ENCODE assay signal across 9 cellular contexts in the genomic region with DNA sequence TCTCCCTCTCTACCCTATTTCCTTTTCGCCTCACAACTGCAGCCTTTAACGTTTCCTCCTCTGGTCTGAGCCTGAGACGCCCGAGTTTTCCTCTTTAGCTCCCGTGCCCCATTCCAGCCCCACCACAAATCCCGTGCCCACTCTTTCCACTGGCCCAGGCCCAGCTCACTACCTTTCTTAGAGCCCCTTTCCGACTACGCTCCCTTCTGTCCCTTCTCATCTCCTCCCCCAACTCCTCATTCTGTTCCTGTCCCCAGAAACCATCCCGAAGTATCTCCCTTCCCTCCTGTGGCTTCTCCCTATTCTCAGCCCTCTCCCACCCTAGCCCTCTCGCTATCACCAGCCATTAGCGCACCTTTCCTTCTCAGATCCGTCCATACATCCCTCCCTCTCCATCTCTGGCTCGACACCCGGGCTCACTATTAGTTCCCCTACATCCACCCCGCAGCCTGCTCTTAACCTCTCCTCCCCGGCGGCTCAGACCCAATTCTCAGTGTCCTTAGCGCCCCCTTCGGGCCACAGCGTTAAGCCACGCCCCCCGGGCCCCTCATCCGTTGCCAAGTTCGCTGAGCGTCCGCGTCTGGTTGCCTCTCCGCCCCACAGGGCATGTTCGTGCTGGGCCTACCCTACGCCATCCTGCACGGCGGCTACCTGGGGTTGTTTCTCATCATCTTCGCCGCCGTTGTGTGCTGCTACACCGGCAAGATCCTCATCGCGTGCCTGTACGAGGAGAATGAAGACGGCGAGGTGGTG. TPM values are rescaled to one million over a fixed set of nuclear protein-coding genes. Genes with fewer than 3 reads are reported as not detected.
DNase-seq lines count a peak whose midpoint lies in the region; TF ChIP-seq lines count a peak whose summit lies in the region.
"Had no signal": no experiment of that assay in that cellular context is flagged by ENCODE, and none has a peak within 500 bp of the region (broad histone marks: within the 10 kb centered on the region; RNA-seq: fewer than 3 reads in every experiment).

No MANE protein-coding gene starts in this region.

- no peak for TF ChIP-seq POLR2A in spleen (IDR thresholded peaks at IDR 0.05)

- H3K36me3 Mint-ChIP-seq in brain: peaks cover 14% of the 10 kb centered on the region
- H3K36me3 Mint-ChIP-seq in osteocyte (ENCODE audit: unreplicated experiment): peaks cover 3% of the 10 kb centered on the region

- peaks cover 13 to 96% (median 82%) of the 10 kb centered on the region in 6 donors for H3K4me1 ChIP-seq in spleen

- H3K27me3 Mint-ChIP-seq in brain (peaks cover 97% of the 10 kb centered on the region), osteocyte (ENCODE audit: unreplicated experiment) (peaks cover 89% of the 10 kb centered on the region)

- H3K4me3 Mint-ChIP-seq in brain (peak overlapping the region; percentile 76 to 90 (median 86)), osteocyte (ENCODE audit: unreplicated experiment) (no peak overlapping the region)

- H3K27ac ChIP-seq in spleen: no peak overlapping the region
- H3K27ac ChIP-seq: neutrophil had no signal

- TF ChIP-seq CTCF in GM12873 (IDR thresholded peaks at IDR 0.05; ENCODE audit: insufficient read depth, low read depth, low read length, missing control alignments): peak; percentile 30
- TF ChIP-seq CTCF in brain (conservative IDR thresholded peaks at IDR 0.05): peak; percentile 55 to 63
- peak; percentile 28 for TF ChIP-seq CTCF in osteocyte (IDR thresholded peaks at IDR 0.05)
- TF ChIP-seq CTCF in spleen (IDR thresholded peaks at IDR 0.05 in 8 of 11, conservative IDR thresholded peaks at IDR 0.05 in 3 of 11): peak in 1 of 11 experiments; percentile 18

- WGBS in spleen, 5 donors: 2 to 8% (median 5%) methylated on average over 35 to 41 of the region's 41 CpGs

- H3K4me1 Mint-ChIP-seq in brain: peaks cover 64% of the 10 kb centered on the region
- H3K4me1 Mint-ChIP-seq in osteocyte (ENCODE audit: unreplicated experiment): peaks cover 38% of the 10 kb centered on the region

- in situ Hi-C loops in SK-MEL-5 (cut with HindIII; ENCODE audit: low pct_unique_long_range_greater_than_20kb, low sequenced_read_pairs): no loop called here

- H3K9me3 ChIP-seq in spleen: peaks cover 0 to 14% (median 0%) of the 10 kb centered on the region in 8 donors
- H3K9me3 ChIP-seq: neutrophil had no signal

- intact Hi-C loops in spleen (cut with DNase I; ENCODE audit: low total_unique reads): no loop called here

- DNase-seq in SK-MEL-5 (ENCODE audit: low read depth, low spot score): peak; percentile 69
- no peak for DNase-seq in osteocyte (ENCODE audit: extremely low spot score, unreplicated experiment)
- DNase-seq in spleen: no peak
- DNase-seq in NCI-H1694 (lab: John Stamatoyannopoulos, UW): no peak
- no peak for DNase-seq in COLO829 (ENCODE audit: low spot score)
- DNase-seq in NCI-H187 (lab: John Stamatoyannopoulos, UW): no peak

- H3K27ac Mint-ChIP-seq in brain (peak overlapping the region in 4 of 5 experiments; percentile 11 to 97 (median 71)), osteocyte (ENCODE audit: unreplicated experiment) (no peak overlapping the region)

- H3K4me3 ChIP-seq in spleen: peak overlapping the region in 2 of 8 donors; percentile 7 to 27

- H3K9me3 Mint-ChIP-seq in brain (peaks cover 0 to 19% (median 3%) of the 10 kb centered on the region in 5 experiments), osteocyte (ENCODE audit: unreplicated experiment) (no peaks in the 10 kb centered on the region)

- no peaks in the 10 kb centered on the region for H3K36me3 ChIP-seq in spleen
- H3K36me3 ChIP-seq: neutrophil had no signal

- peaks cover 47 to 100% (median 100%) of the 10 kb centered on the region in 7 donors for H3K27me3 ChIP-seq in spleen (replicated peaks in 1 of 7)

RNA-seq across cellular contexts. Expression of a gene that starts 2.7 kb away (rescaled TPM):
- total RNA-seq in SK-MEL-5 (2014; rRNA removed; shearing (Covaris generic)): not detected in 2 replicates
- 0.03 TPM in 1 of 2 replicates, not detected in the other for polyA plus RNA-seq in SK-MEL-5 (2015; cell fraction: cytosol; rRNA removed)
- not detected in 2 replicates for polyA plus RNA-seq in SK-MEL-5 (2015; cell fraction: nucleus; rRNA removed)
- 0.95 TPM for polyA plus RNA-seq in brain (ENCODE audit: insufficient read depth, low read depth, low replicate concordance)
- total RNA-seq in osteocyte: not detected in 2 replicates
- total RNA-seq in spleen: not detected
- polyA plus RNA-seq in spleen: not detected

RNA-seq across cellular contexts. Expression of a gene that starts 21.2 kb away (rescaled TPM):
- 8.4 and 10.4 TPM in 2 replicates for total RNA-seq in SK-MEL-5 (2014; rRNA removed; shearing (Covaris generic))
- 7.2 and 10.9 TPM in 2 replicates for polyA plus RNA-seq in SK-MEL-5 (2015; cell fraction: cytosol; rRNA removed)
- 43.0 and 50.2 TPM in 2 replicates for polyA plus RNA-seq in SK-MEL-5 (2015; cell fraction: nucleus; rRNA removed)
- polyA plus RNA-seq in brain (ENCODE audit: insufficient read depth, low read depth, low replicate concordance) (5.1 TPM), spleen (10 to 100 TPM in 1 of 3 donors, 1 to 10 TPM in 2; 5.6 to 10.9 (median 9.4) TPM)
- total RNA-seq in osteocyte (4.7 and 5.8 TPM in 2 replicates), spleen (10 to 100 TPM in 3 of 7 donors, 1 to 10 TPM in 4; 8.4 to 12.8 (median 9.6) TPM)
